Comparison of ENCODE assay signal across 8 cellular contexts in the genomic region with DNA sequence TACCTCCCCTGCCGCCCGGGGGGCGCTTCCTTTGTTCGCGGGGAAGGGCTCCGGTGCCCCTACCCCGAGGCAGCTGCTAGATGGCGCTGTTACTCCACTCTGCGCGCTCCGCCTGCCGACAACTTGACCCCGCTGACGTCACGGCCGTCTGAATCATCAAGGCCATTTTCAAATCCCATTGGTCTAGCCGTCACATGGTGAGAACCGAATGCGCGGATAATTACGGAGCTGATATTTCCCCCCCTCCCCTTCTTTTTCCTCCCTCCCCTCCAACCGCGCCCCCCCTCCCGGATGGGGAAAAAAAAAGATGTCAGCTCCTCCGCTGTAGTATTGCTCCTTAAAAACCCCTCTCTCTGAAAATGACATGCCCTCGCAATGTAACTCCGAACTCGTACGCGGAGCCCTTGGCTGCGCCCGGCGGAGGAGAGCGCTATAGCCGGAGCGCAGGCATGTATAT. TPM values are rescaled to one million over a fixed set of nuclear protein-coding genes. Genes with fewer than 3 reads are reported as not detected.
DNase-seq lines count a peak whose midpoint lies in the region; ATAC-seq, FAIRE-seq and TF ChIP-seq lines count a peak whose summit lies in the region.

Gene HOXC10 (plus strand): TSS at position 246 of the 457 bp plus-strand sequence. CDS start 114 bp downstream, at position 360.

- peak; percentile 89 for ATAC-seq in activated T-helper 17 cell treated with anti-CD3 and anti-CD28 coated beads, Interleukin-2, amount 50 U/mL, for 72 hours (replicated peaks)
- no peak for ATAC-seq in GM19467 (IDR thresholded peaks at IDR 0.05; ENCODE audit: unreplicated experiment)

- no peak within 1 kb of the TSS for H3K27ac ChIP-seq in transverse colon

- DNase-seq in ELF-1 (ENCODE audit: low read depth, low spot score) (peak; percentile 88), HTR-8/SVneo (ENCODE audit: insufficient read length, low spot score) (peak; percentile 92), RCC 7860 (ENCODE audit: low spot score) (peak; percentile 77), foreskin melanocyte (peak; percentile 93), posterior cingulate gyrus (peak in 6 of 10 donors; percentile 29 to 91 (median 58)), transverse colon (peak; percentile 70)

- no peaks in the 10 kb centered on the region for H3K9me3 ChIP-seq in transverse colon

- H3K4me3 ChIP-seq in transverse colon, result peak within 1 kb of the TSS in 1 of 4 donors; percentile 7

- no peak for TF ChIP-seq EP300 in transverse colon (IDR thresholded peaks at IDR 0.05; ENCODE audit: low read depth)

- peaks cover 84% of the 10 kb centered on the region for H3K27me3 Mint-ChIP-seq in activated T-helper 17 cell treated with anti-CD3 and anti-CD28 coated beads, Interleukin-2, amount 50 U/mL, for 72 hours

- TF ChIP-seq CTCF in transverse colon (IDR thresholded peaks at IDR 0.05), result peak in 4 of 5 experiments; percentile 18 to 43 (median 38)

- H3K27me3 ChIP-seq in transverse colon, result peaks cover 100% of the 10 kb centered on the region

- in situ Hi-C loops in transverse colon (cut with MboI; ENCODE audit: low pct_ligation_motif_present in 1 of 4, low pct_unique_long_range_greater_than_20kb in 1 of 4, low sequenced_read_pairs in 3 of 4), result loop anchor here in 1 of 4 donors (25.0 kb wide), 1 partner anchor 198 kb away; no protein-coding TSS in a partner anchor

- TF ChIP-seq POLR2A in transverse colon (IDR thresholded peaks at IDR 0.05), result no peak

- H3K4me1 ChIP-seq in transverse colon, result peaks cover 7 to 17% (median 12%) of the 10 kb centered on the region in 4 donors

- WGBS in transverse colon (ENCODE audit: low coverage in 1 of 2), 2 donors, result 25% methylated on average over 36 of the region's 36 CpGs; no CpG with 5 or more reads in 1 of the 2 donors

- intact Hi-C loops in posterior cingulate gyrus (cut with DNase I), result loop anchor here (5.0 kb wide), 1 partner anchor 218 kb away; no protein-coding TSS in a partner anchor
- intact Hi-C loops in transverse colon (cut with DNase I; ENCODE audit: low total_unique reads), result no loop called here

- H3K36me3 ChIP-seq in transverse colon, result no peaks in the 10 kb centered on the region

- H3K4me1 Mint-ChIP-seq in activated T-helper 17 cell treated with anti-CD3 and anti-CD28 coated beads, Interleukin-2, amount 50 U/mL, for 72 hours, result peaks cover 11% of the 10 kb centered on the region

- FAIRE-seq in HTR-8/SVneo (lab: Jason Lieb, UNC), result peak; percentile 88
- FAIRE-seq in RCC 7860 (lab: Jason Lieb, UNC), result no peak

- no peak within 1 kb of the TSS for H3K27ac Mint-ChIP-seq in activated T-helper 17 cell treated with anti-CD3 and anti-CD28 coated beads, Interleukin-2, amount 50 U/mL, for 72 hours

- H3K36me3 Mint-ChIP-seq in activated T-helper 17 cell treated with anti-CD3 and anti-CD28 coated beads, Interleukin-2, amount 50 U/mL, for 72 hours (ENCODE audit: low read depth), result peaks cover 23% of the 10 kb centered on the region

- H3K9me3 Mint-ChIP-seq in activated T-helper 17 cell treated with anti-CD3 and anti-CD28 coated beads, Interleukin-2, amount 50 U/mL, for 72 hours, result no peaks in the 10 kb centered on the region

- H3K4me3 Mint-ChIP-seq in activated T-helper 17 cell treated with anti-CD3 and anti-CD28 coated beads, Interleukin-2, amount 50 U/mL, for 72 hours, result peak within 1 kb of the TSS; percentile 39

RNA-seq across cellular contexts. Expression of gene HOXC10, which starts in this region (rescaled TPM):
- not detected for total RNA-seq in activated T-helper 17 cell treated with anti-CD3 and anti-CD28 coated beads, Interleukin-2, amount 50 U/mL, for 72 hours
- not detected for total RNA-seq in transverse colon

Comparison
In these comparisons a context has a peak if more than half of its experiments do, and no peak if none do; other contexts are left out.
1. Peak in ATAC-seq in activated T-helper 17 cell treated with anti-CD3 and anti-CD28 coated beads, Interleukin-2, amount 50 U/mL, for 72 hours; RNA of the gene not detected or under 1 TPM.
2. Peak in DNase-seq in transverse colon; RNA of the gene not detected or under 1 TPM.